Comparison of ENCODE assay signal across 13 cellular contexts in genomic region chr5:112338681-112339337, GRCh38.
A peak's percentile ranks its signal among the peaks of the same experiment; 100 is the strongest.
DNase-seq lines count a peak whose midpoint lies in the region; ATAC-seq and TF ChIP-seq lines count a peak whose summit lies in the region.
"Had no signal": no experiment of that assay in that cellular context is flagged by ENCODE, and none has a peak within 500 bp of the region (broad histone marks: within the 10 kb centered on the region; RNA-seq: fewer than 3 reads in every experiment).

No MANE protein-coding gene starts in this region.

- H3K9me3 Mint-ChIP-seq in immature natural killer cell = peaks cover 0 to 2% (median 0%) of the 10 kb centered on the region in 6 donors
- H3K9me3 Mint-ChIP-seq: H9 had no signal

- WGBS in mesendoderm (ENCODE audit: extremely low coverage, insufficient coverage, low lambda C conversion rate) = no CpG with 5 or more reads among the region's 5 CpGs

- no peak overlapping the region for H3K4me3 Mint-ChIP-seq in immature natural killer cell
- H3K4me3 Mint-ChIP-seq: H9 had no signal

- no peak overlapping the region for H2AK5ac ChIP-seq in mesendoderm (ENCODE audit: low read length)

- no peak overlapping the region for H4K5ac ChIP-seq in mesendoderm (ENCODE audit: low read length)

- H3K27ac Mint-ChIP-seq in immature natural killer cell = peak overlapping the region in 1 of 6 donors; percentile 46

- no peaks in the 10 kb centered on the region for H3K27me3 ChIP-seq in mesendoderm (ENCODE audit: insufficient read depth, low read length, poor library complexity)
- H3K27me3 ChIP-seq: BLaER1 treated with 17β-estradiol and CSF1 and Interleukin-3, amounts not matched to agents 10 nM and 100 nM; sigmoid colon had no signal

- DNase-seq in COR-L47 (lab: John Stamatoyannopoulos, UW) (peak; percentile 24), NCI-H69 (lab: John Stamatoyannopoulos, UW) (peak; percentile 66), erythroblast (lab: John Stamatoyannopoulos, UW) (peak; percentile 27 to 69), mesendoderm (peak; percentile 86), MV-4-11 (lab: John Stamatoyannopoulos, UW) (no peak), immature natural killer cell (no peak), NK-92 (lab: John Stamatoyannopoulos, UW; ENCODE audit: unreplicated experiment) (no peak)
- DNase-seq: activated CD4-positive, alpha-beta T cell treated with anti-CD3 and anti-CD28 coated beads for 1 hour; amniotic stem cell; H9; sigmoid colon had no signal

- no peak for ATAC-seq in HG03097 (IDR thresholded peaks at IDR 0.05; ENCODE audit: low FRiP score, unreplicated experiment)

- H3K4ac ChIP-seq in mesendoderm (ENCODE audit: low read depth, low read length) = no peak overlapping the region

- peaks cover 2 to 11% (median 3%) of the 10 kb centered on the region in 3 donors for H3K27me3 Mint-ChIP-seq in immature natural killer cell (ENCODE audit: low read depth in 3 of 3)

- H3K56ac ChIP-seq in mesendoderm (ENCODE audit: low read length) = no peak overlapping the region

- H3K23ac ChIP-seq in mesendoderm (ENCODE audit: low read length) = no peak overlapping the region

- no peaks in the 10 kb centered on the region for H3K79me2 ChIP-seq in mesendoderm (ENCODE audit: control insufficient read depth, insufficient read depth, low read length)

- H3K36me3 ChIP-seq in mesendoderm (ENCODE audit: control insufficient read depth, insufficient read depth, low read length) = no peaks in the 10 kb centered on the region
- H3K36me3 ChIP-seq: BLaER1 treated with 17β-estradiol and CSF1 and Interleukin-3, amounts not matched to agents 10 nM and 100 nM; sigmoid colon had no signal

- H2BK120ac ChIP-seq in mesendoderm (ENCODE audit: low read depth, low read length) = no peak overlapping the region

- no peak for TF ChIP-seq POLR2A in erythroblast (IDR thresholded peaks at IDR 0.05; ENCODE audit: low read length)

- no peak overlapping the region for H4K8ac ChIP-seq in mesendoderm (ENCODE audit: low read depth, low read length)

- H3K9ac ChIP-seq in mesendoderm (ENCODE audit: low read length) = no peak overlapping the region
- H3K9ac ChIP-seq: BLaER1 treated with 17β-estradiol and CSF1 and Interleukin-3, amounts not matched to agents 10 nM and 100 nM had no signal

- no peak overlapping the region for H2BK5ac ChIP-seq in mesendoderm (ENCODE audit: low read length)

- no peak overlapping the region for H2BK15ac ChIP-seq in mesendoderm (replicated peaks; ENCODE audit: low read depth)

- peaks cover 10 to 13% of the 10 kb centered on the region in 2 donors for H3K4me1 Mint-ChIP-seq in immature natural killer cell

- H3K18ac ChIP-seq in mesendoderm (ENCODE audit: low read length) = no peak overlapping the region

- H3K4me3 ChIP-seq in mesendoderm (ENCODE audit: low read length) = no peak overlapping the region
- H3K4me3 ChIP-seq: BLaER1 treated with 17β-estradiol and CSF1 and Interleukin-3, amounts not matched to agents 10 nM and 100 nM; sigmoid colon had no signal

- H3K79me1 ChIP-seq in mesendoderm (ENCODE audit: low read length) = no peaks in the 10 kb centered on the region

- no peak overlapping the region for H3K4me2 ChIP-seq in mesendoderm (ENCODE audit: low read length)
- H3K4me2 ChIP-seq: BLaER1 treated with 17β-estradiol and CSF1 and Interleukin-3, amounts not matched to agents 10 nM and 100 nM had no signal

- no peaks in the 10 kb centered on the region for H3K36me3 Mint-ChIP-seq in immature natural killer cell

- H3K4me1 ChIP-seq in mesendoderm (ENCODE audit: control insufficient read depth, low read depth, low read length) = peaks cover 19% of the 10 kb centered on the region
- H3K4me1 ChIP-seq: BLaER1 treated with 17β-estradiol and CSF1 and Interleukin-3, amounts not matched to agents 10 nM and 100 nM had no signal

- H3K27ac ChIP-seq in mesendoderm (ENCODE audit: low read depth, low read length) = no peak overlapping the region
- H3K27ac ChIP-seq: BLaER1 treated with 17β-estradiol and CSF1 and Interleukin-3, amounts not matched to agents 10 nM and 100 nM had no signal

Comparison
In these comparisons a context has a peak if more than half of its experiments do, and no peak if none do; other contexts are left out.
1. DNase-seq: peak in COR-L47 (single experiment), NCI-H69 (single experiment), erythroblast (2 of 2) and mesendoderm (single experiment); none in MV-4-11 (single experiment), immature natural killer cell (0 of 3) and NK-92 (single experiment).